2 cellular contexts compared by ENCODE assay signal in genomic region chr9:125660557-125660956, GRCh38.
TF ChIP-seq lines count a peak whose summit lies in the region.

No MANE protein-coding gene starts in this region.

TF ChIP-seq in IMR-90, 13 proteins besides CTCF, POLR2A, EP300 and RAD21:
- no peak for TF ChIP-seq FOS (IDR thresholded peaks at IDR 0.05; ENCODE audit: low read depth, low read length)
- TF ChIP-seq, protein P1, sequence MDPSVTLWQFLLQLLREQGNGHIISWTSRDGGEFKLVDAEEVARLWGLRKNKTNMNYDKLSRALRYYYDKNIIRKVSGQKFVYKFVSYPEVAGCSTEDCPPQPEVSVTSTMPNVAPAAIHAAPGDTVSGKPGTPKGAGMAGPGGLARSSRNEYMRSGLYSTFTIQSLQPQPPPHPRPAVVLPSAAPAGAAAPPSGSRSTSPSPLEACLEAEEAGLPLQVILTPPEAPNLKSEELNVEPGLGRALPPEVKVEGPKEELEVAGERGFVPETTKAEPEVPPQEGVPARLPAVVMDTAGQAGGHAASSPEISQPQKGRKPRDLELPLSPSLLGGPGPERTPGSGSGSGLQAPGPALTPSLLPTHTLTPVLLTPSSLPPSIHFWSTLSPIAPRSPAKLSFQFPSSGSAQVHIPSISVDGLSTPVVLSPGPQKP (IDR thresholded peaks at IDR 0.05; ENCODE audit: borderline replicate concordance, low read depth, low read length), result no peak
- TF ChIP-seq CHD1 (IDR thresholded peaks at IDR 0.05; ENCODE audit: low read depth, low read length), result no peak
TF ChIP-seq in IMR-90: peak in this region for 0.

TF ChIP-seq in endothelial cell of umbilical vein, 7 proteins besides CTCF, POLR2A, EP300 and RAD21:
- no peak for TF ChIP-seq JUN (IDR thresholded peaks at IDR 0.05; ENCODE audit: borderline replicate concordance, insufficient read depth, insufficient read length, low read depth)
- no peak for TF ChIP-seq GATA2 (IDR thresholded peaks at IDR 0.05; ENCODE audit: insufficient read depth, insufficient read length, low read depth, low read length)
- TF ChIP-seq EZH2 (IDR thresholded peaks at IDR 0.05; ENCODE audit: borderline replicate concordance, low read depth, low read length, severe bottlenecking), result no peak
- no peak for TF ChIP-seq FOS (IDR thresholded peaks at IDR 0.05; ENCODE audit: borderline replicate concordance, insufficient read depth, low read length)
- no peak for TF ChIP-seq MYC (IDR thresholded peaks at IDR 0.05; ENCODE audit: low read depth, low read length)
- TF ChIP-seq POLR2AphosphoS5 (IDR thresholded peaks at IDR 0.05; ENCODE audit: insufficient read depth, low read depth, low read length), result no peak
- no peak for TF ChIP-seq MAX (IDR thresholded peaks at IDR 0.05; ENCODE audit: insufficient read depth, insufficient read length)
